ENCODE assay signal across 8 cellular contexts in genomic region chr21:25562660-25563059, GRCh38. TPM values are rescaled to one million over a fixed set of nuclear protein-coding genes. Genes with fewer than 3 reads are reported as not detected.
DNase-seq lines count a peak whose midpoint lies in the region; ATAC-seq and TF ChIP-seq lines count a peak whose summit lies in the region.
"Had no signal": no experiment of that assay in that cellular context is flagged by ENCODE, and none has a peak within 500 bp of the region (broad histone marks: within the 10 kb centered on the region; RNA-seq: fewer than 3 reads in every experiment).

No MANE protein-coding gene starts in this region.

- H3K36me3 ChIP-seq in HAP-1 (replicated peaks), result peaks cover 3% of the 10 kb centered on the region; the same call in 1 of the 2 replicates

- CTCF ChIA-PET in activated CD4-positive, alpha-beta memory T cell treated with anti-CD3 and anti-CD28 coated beads for 36 hours (lab: Charles Lee), result interaction anchor here (0.6 to 2.0 kb wide), 4 partner anchors 51 to 139 kb away, joined by 3 to 11 read pairs (median 4); no protein-coding TSS in a partner anchor

- H3K4me1 Mint-ChIP-seq in HFFc6 (ENCODE audit: low read depth), result peaks cover 80% of the 10 kb centered on the region
- H3K4me1 Mint-ChIP-seq in activated CD4-positive, alpha-beta memory T cell treated with anti-CD3 and anti-CD28 coated beads for 36 hours (ENCODE audit: low read depth), result peaks cover 50% of the 10 kb centered on the region
- H3K4me1 Mint-ChIP-seq in stimulated activated memory B cell treated with anti-CD40 and anti-IgM and Interleukin-4, amounts not matched to agents 10 μg/mL and 1 μg/mL and 100 μg/mL, for 72 hours, result peaks cover 68% of the 10 kb centered on the region

- peak overlapping the region; percentile 88 for H3K27ac Mint-ChIP-seq in HFFc6
- peak overlapping the region; percentile 94 for H3K27ac Mint-ChIP-seq in activated CD4-positive, alpha-beta memory T cell treated with anti-CD3 and anti-CD28 coated beads for 36 hours
- H3K27ac Mint-ChIP-seq in stimulated activated memory B cell treated with anti-CD40 and anti-IgM and Interleukin-4, amounts not matched to agents 10 μg/mL and 1 μg/mL and 100 μg/mL, for 72 hours, result peak overlapping the region; percentile 94

- no peak overlapping the region for H3K4me3 ChIP-seq in HAP-1

- peaks cover 19% of the 10 kb centered on the region for H3K36me3 Mint-ChIP-seq in HFFc6 (ENCODE audit: low read depth)
- H3K36me3 Mint-ChIP-seq in activated CD4-positive, alpha-beta memory T cell treated with anti-CD3 and anti-CD28 coated beads for 36 hours, result peaks cover 54% of the 10 kb centered on the region
- peaks cover 60% of the 10 kb centered on the region for H3K36me3 Mint-ChIP-seq in stimulated activated memory B cell treated with anti-CD40 and anti-IgM and Interleukin-4, amounts not matched to agents 10 μg/mL and 1 μg/mL and 100 μg/mL, for 72 hours

- no peak for ATAC-seq in foreskin keratinocyte
- ATAC-seq in stimulated activated memory B cell treated with anti-CD40 and anti-IgM and Interleukin-4, amounts not matched to agents 10 μg/mL and 1 μg/mL and 100 μg/mL, for 72 hours, result no peak
- no peak for ATAC-seq in HG02870 (IDR thresholded peaks at IDR 0.05; ENCODE audit: unreplicated experiment)
- ATAC-seq in HG03342 (IDR thresholded peaks at IDR 0.05; ENCODE audit: unreplicated experiment), result no peak

- intact Hi-C loops in activated CD4-positive, alpha-beta memory T cell treated with anti-CD3 and anti-CD28 coated beads for 36 hours (cut with micrococcal nuclease), result loop anchor here (1.0 kb wide), 2 partner anchors 11 to 52 kb away; no protein-coding TSS in a partner anchor

- POLR2A ChIA-PET in activated CD4-positive, alpha-beta memory T cell treated with anti-CD3 and anti-CD28 coated beads for 36 hours (lab: Charles Lee), result interaction anchor here (0.7 to 7.2 kb wide), 16 partner anchors 10 to 166 kb away, joined by 3 to 250 read pairs (median 8); no protein-coding TSS in a partner anchor

- no peak for DNase-seq in HFFc6
- no peak for DNase-seq in activated CD4-positive, alpha-beta memory T cell treated with anti-CD3 and anti-CD28 coated beads for 36 hours
- DNase-seq in foreskin keratinocyte, result no peak
- no peak for DNase-seq in HAP-1 (ENCODE audit: low spot score in 2 of 2)

- in situ Hi-C loops in HAP-1 (cut with MboI; ENCODE audit: low sequenced_read_pairs), result no loop called here

- no peak for TF ChIP-seq CTCF in HFFc6 (IDR thresholded peaks at IDR 0.05)
- TF ChIP-seq CTCF in foreskin keratinocyte (conservative IDR thresholded peaks at IDR 0.05), result no peak

- peaks cover 2% of the 10 kb centered on the region; the same call in 1 of the 2 replicates for H3K27me3 Mint-ChIP-seq in HFFc6 (ENCODE audit: insufficient read depth)
- H3K27me3 Mint-ChIP-seq in activated CD4-positive, alpha-beta memory T cell treated with anti-CD3 and anti-CD28 coated beads for 36 hours, result no peaks in the 10 kb centered on the region
- H3K27me3 Mint-ChIP-seq in stimulated activated memory B cell treated with anti-CD40 and anti-IgM and Interleukin-4, amounts not matched to agents 10 μg/mL and 1 μg/mL and 100 μg/mL, for 72 hours, result no peaks in the 10 kb centered on the region

- no peaks in the 10 kb centered on the region for H3K9me3 Mint-ChIP-seq in HFFc6
- H3K9me3 Mint-ChIP-seq in activated CD4-positive, alpha-beta memory T cell treated with anti-CD3 and anti-CD28 coated beads for 36 hours, result no peaks in the 10 kb centered on the region
- H3K9me3 Mint-ChIP-seq in stimulated activated memory B cell treated with anti-CD40 and anti-IgM and Interleukin-4, amounts not matched to agents 10 μg/mL and 1 μg/mL and 100 μg/mL, for 72 hours, result no peaks in the 10 kb centered on the region

- H3K27me3 ChIP-seq in foreskin keratinocyte, result no peaks in the 10 kb centered on the region
- H3K27me3 ChIP-seq in HAP-1 (ENCODE audit: low read depth), result no peaks in the 10 kb centered on the region

- H3K4me1 ChIP-seq in foreskin keratinocyte (no peaks in the 10 kb centered on the region), HAP-1 (no peaks in the 10 kb centered on the region)

- H3K27ac ChIP-seq in foreskin keratinocyte, result peak overlapping the region; percentile 43
- H3K27ac ChIP-seq: epithelial cell of prostate had no signal

- peak overlapping the region; percentile 90 for H3K4me3 Mint-ChIP-seq in HFFc6
- H3K4me3 Mint-ChIP-seq in activated CD4-positive, alpha-beta memory T cell treated with anti-CD3 and anti-CD28 coated beads for 36 hours, result peak overlapping the region; percentile 80
- peak overlapping the region; percentile 91 for H3K4me3 Mint-ChIP-seq in stimulated activated memory B cell treated with anti-CD40 and anti-IgM and Interleukin-4, amounts not matched to agents 10 μg/mL and 1 μg/mL and 100 μg/mL, for 72 hours

- no peaks in the 10 kb centered on the region for H3K9me3 ChIP-seq in HAP-1

RNA-seq across cellular contexts. Expression of gene MRPL39, which starts 44.6 kb away (rescaled TPM):
- 10 to 100 TPM; 25.3 to 34.1 (median 31.7) TPM for total RNA-seq in HFFc6 (2021; fragmentation: NEBNext Ultra II Directional; extraction: Animal tissue kit (Norgen Biotek cat#: 25700))
- total RNA-seq in activated CD4-positive, alpha-beta memory T cell treated with anti-CD3 and anti-CD28 coated beads for 36 hours, result 10 to 100 TPM; 71.7 to 73.6 TPM
- 53.7 and 59.0 TPM in 2 replicates for total RNA-seq in foreskin keratinocyte
- 51.1 and 62.0 TPM in 2 replicates for polyA plus RNA-seq in foreskin keratinocyte
